Comparison of ENCODE assay signal across 32 cellular contexts in genomic region chr9:98605116-98605515, GRCh38.
"Had no signal": no experiment of that assay in that cellular context is flagged by ENCODE, and none has a peak within 500 bp of the region (broad histone marks: within the 10 kb centered on the region; RNA-seq: fewer than 3 reads in every experiment).

No MANE protein-coding gene starts in this region.

- H3K4me1 ChIP-seq: ascending aorta, Peyer's patch, SJCRH30 had no signal

- DNase-seq: activated CD4-positive, alpha-beta memory T cell treated with anti-CD3 and anti-CD28 coated beads, Interleukin-2, amount 10 ng/mL, durations not matched to agents 7 days and 5 days; activated CD4-positive, alpha-beta T cell treated with anti-CD3 and anti-CD28 coated beads for 1 hour; activated CD4-positive, alpha-beta T cell treated with anti-CD3 and anti-CD28 coated beads for 48 hours; activated CD4-positive, CD25-positive, alpha-beta regulatory T cell; activated CD8-positive, alpha-beta memory T cell treated with anti-CD3 and anti-CD28 coated beads for 24 hours; activated CD8-positive, alpha-beta memory T cell treated with anti-CD3 and anti-CD28 coated beads, Interleukin-2, amount 10 ng/mL, durations not matched to agents 7 days and 5 days; activated CD8-positive, alpha-beta memory T cell treated with anti-CD3 and anti-CD28 coated beads, Interleukin-2, amount 50 U/mL, for 48 hours; activated effector memory CD4-positive, alpha-beta T cell treated with Interleukin-2 at 50 U/mL for 16 hours; activated naive CD4-positive, alpha-beta T cell treated with anti-CD3 and anti-CD28 coated beads, Interleukin-2, amount 10 ng/mL, durations not matched to agents 7 days and 5 days; activated naive CD8-positive, alpha-beta T cell treated with anti-CD3 and anti-CD28 coated beads, Interleukin-2, amount 50 U/mL, for 24 hours; activated T-cell treated with anti-CD3 and anti-CD28 coated beads, Interleukin-2, amount 50 U/mL, for 48 hours; amniotic stem cell; MM.1S; MV-4-11; NCI-H1092; NCI-H1436 treated with DMSO at 0.1 percent for 48 hours; NCI-H1694 treated with DMSO at 0.1 percent for 48 hours; NCI-H2029; NCI-H510A; NCI-H526; NCI-H748 treated with DMSO at 0.1 percent for 48 hours; NK-92 treated with Interleukin-12 subunit alpha and Interleukin-12 subunit beta, amount 100 ng/mL, for 24 hours; PC-3; Peyer's patch; SJCRH30; T1000; WERI-Rb-1 had no signal

- H3K27ac ChIP-seq: ascending aorta, cardiac muscle cell, KMS-11, Peyer's patch, RWPE1, SJCRH30, SK-N-MC, WERI-Rb-1 had no signal

- H3K27me3 ChIP-seq: ascending aorta, cardiac muscle cell, Peyer's patch had no signal

- H3K9ac ChIP-seq: KMS-11 had no signal

- H3K4me3 ChIP-seq: ascending aorta, cardiac muscle cell, Peyer's patch, SJCRH30, SK-N-MC had no signal

- H3K36me3 ChIP-seq: ascending aorta, cardiac muscle cell, Peyer's patch, SJCRH30, WERI-Rb-1 had no signal

- H3K9me3 ChIP-seq: ascending aorta, Peyer's patch, SJCRH30 had no signal

- H3K4me2 ChIP-seq: KMS-11 had no signal
